9 cellular contexts compared by ENCODE assay signal in the genomic region with DNA sequence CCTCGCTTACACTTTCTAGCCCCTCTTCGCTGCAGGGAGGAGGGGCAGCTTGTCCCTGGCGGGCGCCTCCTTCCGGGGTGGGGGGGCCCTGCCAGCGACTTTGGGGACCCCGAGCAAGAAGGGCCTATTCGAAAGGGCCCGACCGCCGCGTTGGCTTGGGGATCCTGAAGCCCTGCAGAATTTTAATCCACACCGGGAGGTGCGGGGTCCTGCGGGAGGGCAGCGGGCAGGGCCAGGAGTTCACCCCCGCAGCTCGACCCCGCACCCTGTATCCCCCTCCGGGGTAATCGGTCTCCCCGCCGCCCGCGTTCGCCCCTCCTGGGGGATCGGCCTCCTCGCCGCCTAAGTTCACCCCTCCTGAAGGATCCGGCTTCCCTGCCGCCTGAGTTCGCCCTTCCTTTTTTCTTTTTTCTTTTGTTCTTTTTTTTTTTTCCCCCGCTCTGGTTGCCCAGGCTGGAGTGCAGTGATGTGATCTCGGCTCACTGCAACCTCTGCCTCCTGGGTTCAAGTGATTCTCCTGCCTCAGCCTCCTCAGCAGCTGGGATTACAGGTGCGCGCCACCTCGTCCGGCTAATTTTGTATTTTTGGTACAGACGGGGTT. TPM values are rescaled to one million over a fixed set of nuclear protein-coding genes. Genes with fewer than 3 reads are reported as not detected.
DNase-seq lines count a peak whose midpoint lies in the region; ATAC-seq, FAIRE-seq and TF ChIP-seq lines count a peak whose summit lies in the region.
"Had no signal": no experiment of that assay in that cellular context is flagged by ENCODE, and none has a peak within 500 bp of the region (broad histone marks: within the 10 kb centered on the region; RNA-seq: fewer than 3 reads in every experiment).

No MANE protein-coding gene starts in this region.

- no peak overlapping the region for H2AFZ ChIP-seq in HepG2 (ENCODE audit: low read length)

- H3K36me3 ChIP-seq in HepG2 (replicated peaks in 1 of 2; ENCODE audit: control insufficient read depth in 1 of 2, insufficient read depth in 2 of 2, low read length in 2 of 2) (peaks cover 7 to 10% of the 10 kb centered on the region in 2 experiments; a peak in 4 of 5 replicates), thyroid gland (peaks cover 12 to 14% of the 10 kb centered on the region in 2 donors)

- H3K4me1 ChIP-seq in HepG2 (ENCODE audit: insufficient read depth, low read length) (peaks cover 31% of the 10 kb centered on the region), thyroid gland (peaks cover 24 to 25% of the 10 kb centered on the region in 2 donors)

- peak overlapping the region; percentile 79 for H3K4me2 ChIP-seq in HepG2 (ENCODE audit: low read depth, low read length)

- no peaks in the 10 kb centered on the region for H3K9me3 Mint-ChIP-seq in activated naive CD8-positive, alpha-beta T cell treated with anti-CD3 and anti-CD28 coated beads, Interleukin-2, amount 50 U/mL, for 24 hours

- no peak for TF ChIP-seq POLR2A in HepG2 (IDR thresholded peaks at IDR 0.05; ENCODE audit: insufficient read depth in 1 of 2, low read depth in 2 of 2, low read length in 2 of 2)
- no peak for TF ChIP-seq POLR2A in thyroid gland (IDR thresholded peaks at IDR 0.05)

- peak overlapping the region; percentile 77 for H3K9ac ChIP-seq in HepG2 (ENCODE audit: insufficient read depth, low read depth, low read length)

- 40% methylated on average over 29 of the region's 39 CpGs for WGBS in HepG2 (ENCODE audit: low lambda C conversion rate)
- 59 to 63% methylated on average over 31 to 39 of the region's 39 CpGs for WGBS in thyroid gland, 2 donors

- H3K36me3 Mint-ChIP-seq in activated naive CD8-positive, alpha-beta T cell treated with anti-CD3 and anti-CD28 coated beads, Interleukin-2, amount 50 U/mL, for 24 hours (ENCODE audit: low read depth) = peaks cover 23% of the 10 kb centered on the region

- H3K27me3 Mint-ChIP-seq in activated naive CD8-positive, alpha-beta T cell treated with anti-CD3 and anti-CD28 coated beads, Interleukin-2, amount 50 U/mL, for 24 hours = no peaks in the 10 kb centered on the region

- TF ChIP-seq CTCF in HepG2 (CRISPR knock-in tag; IDR thresholded peaks at IDR 0.05) = no peak
- TF ChIP-seq CTCF in thyroid gland (IDR thresholded peaks at IDR 0.05) = no peak
- no peak for TF ChIP-seq CTCF in GM10248 (IDR thresholded peaks at IDR 0.05; ENCODE audit: control extremely low read depth, extremely low read depth, low read depth, missing control alignments)

- TSS peak; percentile 80 for BruUV-seq in HepG2 (replicated peaks; lab: Mats Ljungman, UMichigan)

- H3K27ac Mint-ChIP-seq in activated naive CD8-positive, alpha-beta T cell treated with anti-CD3 and anti-CD28 coated beads, Interleukin-2, amount 50 U/mL, for 24 hours = peak overlapping the region; percentile 92

- ATAC-seq in activated naive CD8-positive, alpha-beta T cell treated with anti-CD3 and anti-CD28 coated beads, Interleukin-2, amount 50 U/mL, for 24 hours = no peak
- no peak for ATAC-seq in HepG2

- no peak for TF ChIP-seq EP300 in HepG2 (IDR thresholded peaks at IDR 0.05; ENCODE audit: low read depth in 2 of 2, low read length in 2 of 2)
- TF ChIP-seq EP300 in HepG2 (CRISPR knock-in tag; IDR thresholded peaks at IDR 0.05; ENCODE audit: borderline replicate concordance) = no peak

- TF ChIP-seq RAD21 in HepG2 (CRISPR knock-in tag; IDR thresholded peaks at IDR 0.05) = no peak

- no peak for FAIRE-seq in HepG2 (lab: Jason Lieb, UNC)
- no peak for FAIRE-seq in frontal cortex (lab: Jason Lieb, UNC)
- FAIRE-seq: TTC549 had no signal

- peak overlapping the region; percentile 83 for H3K27ac ChIP-seq in HepG2 (ENCODE audit: extremely low read length, insufficient read depth, low read length)
- H3K27ac ChIP-seq in thyroid gland = peak overlapping the region; percentile 95 to 99 (median 97)

- in situ Hi-C loops in HepG2 (cut with HindIII; ENCODE audit: extremely low pct_ligation_motif_present, low pct_unique_long_range_greater_than_20kb) = no loop called here

- peaks cover 7% of the 10 kb centered on the region for H3K79me2 ChIP-seq in HepG2 (ENCODE audit: insufficient read depth, low read length)

- POLR2A ChIA-PET in HepG2 (lab: Yijun Ruan, JAX) (no interaction called here), GM10248 (lab: Yijun Ruan, JAX) (interaction anchor here (0.7 to 2.0 kb wide), 3 partner anchors 21 to 43 kb away, joined by 3 to 6 read pairs (median 6); no protein-coding TSS in a partner anchor)

- CTCF ChIA-PET in HepG2 (lab: Yijun Ruan, JAX; ENCODE audit: low intra/inter-chr PET ratio, low total read pairs) = no interaction called here
- CTCF ChIA-PET in GM10248 (lab: Yijun Ruan, JAX) = interaction anchor here (1.0 to 2.0 kb wide), 5 partner anchors 8 to 74 kb away, joined by 3 to 7 read pairs (median 5); no protein-coding TSS in a partner anchor

- H3K4me3 ChIP-seq in HepG2 (replicated peaks in 1 of 3; ENCODE audit: insufficient read depth in 1 of 3, low read depth in 2 of 3, low read length in 3 of 3) = peak overlapping the region; percentile 73 to 81 (median 80)
- H3K4me3 ChIP-seq in thyroid gland (replicated peaks in 1 of 3) = peak overlapping the region; percentile 70 to 89 (median 83)

- H3K4me3 Mint-ChIP-seq in activated naive CD8-positive, alpha-beta T cell treated with anti-CD3 and anti-CD28 coated beads, Interleukin-2, amount 50 U/mL, for 24 hours = peak overlapping the region; percentile 97

- no peaks in the 10 kb centered on the region for H3K9me3 ChIP-seq in HepG2 (ENCODE audit: low read length)
- no peaks in the 10 kb centered on the region for H3K9me3 ChIP-seq in thyroid gland

- intact Hi-C loops in HepG2 (cut with micrococcal nuclease; ENCODE audit: unreplicated experiment) (no loop called here), thyroid gland (cut with DNase I) (no loop called here)

- no peaks in the 10 kb centered on the region for H3K27me3 ChIP-seq in HepG2 (ENCODE audit: control insufficient read depth in 1 of 2, insufficient read depth in 2 of 2, low read length in 2 of 2)
- no peaks in the 10 kb centered on the region for H3K27me3 ChIP-seq in thyroid gland

- DNase-seq in activated T-cell treated with anti-CD3 and anti-CD28 coated beads, Interleukin-2, amount 50 U/mL, for 1 hour = peak; percentile 40
- DNase-seq in activated T-cell treated with anti-CD3 and anti-CD28 coated beads for 4 hours (no peak), HepG2 (ENCODE audit: low spot score) (no peak), thyroid gland (no peak), GM10248 (ENCODE audit: extremely low spot score) (no peak), frontal cortex (ENCODE audit: low spot score in 2 of 2) (no peak), HuH-7 (ENCODE audit: low spot score) (no peak)
- DNase-seq in activated naive CD8-positive, alpha-beta T cell treated with anti-CD3 and anti-CD28 coated beads, Interleukin-2, amount 50 U/mL, for 24 hours = no peak

- H4K20me1 ChIP-seq in HepG2 (ENCODE audit: insufficient read depth, low read length) = no peaks in the 10 kb centered on the region

- peaks cover 58% of the 10 kb centered on the region for H3K4me1 Mint-ChIP-seq in activated naive CD8-positive, alpha-beta T cell treated with anti-CD3 and anti-CD28 coated beads, Interleukin-2, amount 50 U/mL, for 24 hours

RNA-seq across cellular contexts. Expression of a gene that starts 0.7 kb away (rescaled TPM):
- total RNA-seq in HepG2 (2016; rRNA removed; fragmentation: Illumina TruSeq; extraction: Trizol) = 3.5 and 4.3 TPM in 2 replicates
- total RNA-seq in HepG2 (2016; cell fraction: cytosol; rRNA removed; fragmentation: Illumina TruSeq; extraction: Trizol; ENCODE audit: low read depth) = 2.2 and 2.7 TPM in 2 replicates
- 3.5 and 4.0 TPM in 2 replicates for total RNA-seq in HepG2 (2016; cell fraction: insoluble cytoplasmic fraction; rRNA removed; fragmentation: Illumina TruSeq; extraction: Trizol)
- total RNA-seq in HepG2 (2016; cell fraction: membrane; rRNA removed; fragmentation: Illumina TruSeq; extraction: Trizol) = 2.7 and 3.2 TPM in 2 replicates
- 2.4 and 2.5 TPM in 2 replicates for total RNA-seq in HepG2 (2016; cell fraction: nucleus; rRNA removed; fragmentation: Illumina TruSeq; extraction: Trizol)
- 17.8 and 20.3 TPM in 2 replicates for polyA plus RNA-seq in HepG2 (2011; rRNA removed)
- 13.9 and 16.9 TPM in 2 replicates for polyA plus RNA-seq in HepG2 (2011; cell fraction: cytosol; rRNA removed)
- 10.8 and 12.6 TPM in 2 replicates for polyA plus RNA-seq in HepG2 (2011; cell fraction: nucleus; rRNA removed)
- 6.2 and 6.8 TPM in 2 replicates for polyA plus RNA-seq in HepG2 (2012)
- polyA plus RNA-seq in HepG2 (2016; cell fraction: cytosol; fragmentation: Illumina TruSeq; extraction: Trizol; ENCODE audit: low read depth) = 0.97 and 1.0 TPM in 2 replicates
- 6.2 and 7.9 TPM in 2 replicates for polyA plus RNA-seq in HepG2 (2016; cell fraction: insoluble cytoplasmic fraction; fragmentation: Illumina TruSeq; extraction: Trizol; ENCODE audit: low read depth)
- 2.8 TPM in 2 replicates for polyA plus RNA-seq in HepG2 (2016; cell fraction: membrane; fragmentation: Illumina TruSeq; extraction: Trizol; ENCODE audit: low read depth)
- polyA plus RNA-seq in HepG2 (2016; cell fraction: nucleus; fragmentation: Illumina TruSeq; extraction: Trizol; ENCODE audit: insufficient read depth, low read depth) = 6.6 and 6.8 TPM in 2 replicates
- polyA minus RNA-seq in HepG2 (2011; rRNA and poly(A)+ RNA removed; ENCODE audit: low replicate concordance) = 23.6 and 71.5 TPM in 2 replicates
- 19.3 and 25.0 TPM in 2 replicates for polyA minus RNA-seq in HepG2 (2011; cell fraction: cytosol; rRNA and poly(A)+ RNA removed)
- 5.3 and 6.0 TPM in 2 replicates for polyA minus RNA-seq in HepG2 (2011; cell fraction: nucleus; rRNA and poly(A)+ RNA removed)
- 10 to 100 TPM; 18.5 to 40.4 (median 26.6) TPM for total RNA-seq in thyroid gland
- 9.4 TPM for total RNA-seq in frontal cortex

RNA-seq across cellular contexts. Expression of a gene that starts 1.3 kb away (rescaled TPM):
- 0.24 and 0.77 TPM in 2 replicates for total RNA-seq in HepG2 (2016; rRNA removed; fragmentation: Illumina TruSeq; extraction: Trizol)
- total RNA-seq in HepG2 (2016; cell fraction: cytosol; rRNA removed; fragmentation: Illumina TruSeq; extraction: Trizol; ENCODE audit: low read depth) = 0.79 and 0.91 TPM in 2 replicates
- total RNA-seq in HepG2 (2016; cell fraction: insoluble cytoplasmic fraction; rRNA removed; fragmentation: Illumina TruSeq; extraction: Trizol) = 0.34 and 1.5 TPM in 2 replicates
- total RNA-seq in HepG2 (2016; cell fraction: membrane; rRNA removed; fragmentation: Illumina TruSeq; extraction: Trizol) = 0.83 and 1.5 TPM in 2 replicates
- total RNA-seq in HepG2 (2016; cell fraction: nucleus; rRNA removed; fragmentation: Illumina TruSeq; extraction: Trizol) = 1.1 and 2.5 TPM in 2 replicates
- polyA plus RNA-seq in HepG2 (2011; rRNA removed) = 3.9 and 4.1 TPM in 2 replicates
- 0.55 and 0.75 TPM in 2 replicates for polyA plus RNA-seq in HepG2 (2011; cell fraction: cytosol; rRNA removed)
- 66.6 and 91.0 TPM in 2 replicates for polyA plus RNA-seq in HepG2 (2011; cell fraction: nucleus; rRNA removed)
- 1.7 and 4.4 TPM in 2 replicates for polyA plus RNA-seq in HepG2 (2012)
- 0.57 and 1.2 TPM in 2 replicates for polyA plus RNA-seq in HepG2 (2016; cell fraction: cytosol; fragmentation: Illumina TruSeq; extraction: Trizol; ENCODE audit: low read depth)
- 0.45 and 0.53 TPM in 2 replicates for polyA plus RNA-seq in HepG2 (2016; cell fraction: insoluble cytoplasmic fraction; fragmentation: Illumina TruSeq; extraction: Trizol; ENCODE audit: low read depth)
- polyA plus RNA-seq in HepG2 (2016; cell fraction: membrane; fragmentation: Illumina TruSeq; extraction: Trizol; ENCODE audit: low read depth) = 0.94 TPM in 2 replicates
- polyA plus RNA-seq in HepG2 (2016; cell fraction: nucleus; fragmentation: Illumina TruSeq; extraction: Trizol; ENCODE audit: insufficient read depth, low read depth) = 4.3 and 6.3 TPM in 2 replicates
- 0.54 and 2.7 TPM in 2 replicates for polyA minus RNA-seq in HepG2 (2011; rRNA and poly(A)+ RNA removed; ENCODE audit: low replicate concordance)
- not detected in 2 replicates for polyA minus RNA-seq in HepG2 (2011; cell fraction: cytosol; rRNA and poly(A)+ RNA removed)
- polyA minus RNA-seq in HepG2 (2011; cell fraction: nucleus; rRNA and poly(A)+ RNA removed) = 1.9 and 4.2 TPM in 2 replicates
- 1 to 10 TPM; 1.1 to 4.2 (median 2.9) TPM for total RNA-seq in thyroid gland
- total RNA-seq in frontal cortex = 2.9 TPM

RNA-seq across cellular contexts. Expression of a gene that starts 44.4 kb away (rescaled TPM):
- total RNA-seq in HepG2 (2016; rRNA removed; fragmentation: Illumina TruSeq; extraction: Trizol) = 35.5 and 44.9 TPM in 2 replicates
- 52.3 and 57.0 TPM in 2 replicates for total RNA-seq in HepG2 (2016; cell fraction: cytosol; rRNA removed; fragmentation: Illumina TruSeq; extraction: Trizol; ENCODE audit: low read depth)
- 30.7 and 45.2 TPM in 2 replicates for total RNA-seq in HepG2 (2016; cell fraction: insoluble cytoplasmic fraction; rRNA removed; fragmentation: Illumina TruSeq; extraction: Trizol)
- 90.7 and 98.8 TPM in 2 replicates for total RNA-seq in HepG2 (2016; cell fraction: membrane; rRNA removed; fragmentation: Illumina TruSeq; extraction: Trizol)
- total RNA-seq in HepG2 (2016; cell fraction: nucleus; rRNA removed; fragmentation: Illumina TruSeq; extraction: Trizol) = 29.7 and 31.4 TPM in 2 replicates
- polyA plus RNA-seq in HepG2 (2011; rRNA removed) = 112 and 129 TPM in 2 replicates
- 75.6 and 125 TPM in 2 replicates for polyA plus RNA-seq in HepG2 (2011; cell fraction: cytosol; rRNA removed)
- 253 and 307 TPM in 2 replicates for polyA plus RNA-seq in HepG2 (2011; cell fraction: nucleus; rRNA removed)
- polyA plus RNA-seq in HepG2 (2012) = 68.1 and 73.6 TPM in 2 replicates
- 65.6 and 66.5 TPM in 2 replicates for polyA plus RNA-seq in HepG2 (2016; cell fraction: cytosol; fragmentation: Illumina TruSeq; extraction: Trizol; ENCODE audit: low read depth)
- 34.0 and 45.2 TPM in 2 replicates for polyA plus RNA-seq in HepG2 (2016; cell fraction: insoluble cytoplasmic fraction; fragmentation: Illumina TruSeq; extraction: Trizol; ENCODE audit: low read depth)
- polyA plus RNA-seq in HepG2 (2016; cell fraction: membrane; fragmentation: Illumina TruSeq; extraction: Trizol; ENCODE audit: low read depth) = 77.4 and 85.7 TPM in 2 replicates
- 73.2 and 74.3 TPM in 2 replicates for polyA plus RNA-seq in HepG2 (2016; cell fraction: nucleus; fragmentation: Illumina TruSeq; extraction: Trizol; ENCODE audit: insufficient read depth, low read depth)
- polyA minus RNA-seq in HepG2 (2011; rRNA and poly(A)+ RNA removed; ENCODE audit: low replicate concordance) = 79.7 and 204 TPM in 2 replicates
- polyA minus RNA-seq in HepG2 (2011; cell fraction: cytosol; rRNA and poly(A)+ RNA removed) = 99.9 and 101 TPM in 2 replicates
- 40.2 and 51.7 TPM in 2 replicates for polyA minus RNA-seq in HepG2 (2011; cell fraction: nucleus; rRNA and poly(A)+ RNA removed)
- total RNA-seq in thyroid gland = 100 to 1,000 TPM; 106 to 161 (median 123) TPM
- 18.3 TPM for total RNA-seq in frontal cortex

RNA-seq across cellular contexts. Expression of a gene that starts 55.9 kb away (rescaled TPM):
- total RNA-seq in HepG2 (2016; rRNA removed; fragmentation: Illumina TruSeq; extraction: Trizol) = 73.5 and 82.6 TPM in 2 replicates
- 30.1 and 33.5 TPM in 2 replicates for total RNA-seq in HepG2 (2016; cell fraction: cytosol; rRNA removed; fragmentation: Illumina TruSeq; extraction: Trizol; ENCODE audit: low read depth)
- 55.4 and 84.4 TPM in 2 replicates for total RNA-seq in HepG2 (2016; cell fraction: insoluble cytoplasmic fraction; rRNA removed; fragmentation: Illumina TruSeq; extraction: Trizol)
- 61.4 and 65.9 TPM in 2 replicates for total RNA-seq in HepG2 (2016; cell fraction: membrane; rRNA removed; fragmentation: Illumina TruSeq; extraction: Trizol)
- total RNA-seq in HepG2 (2016; cell fraction: nucleus; rRNA removed; fragmentation: Illumina TruSeq; extraction: Trizol) = 44.7 and 54.3 TPM in 2 replicates
- polyA plus RNA-seq in HepG2 (2011; rRNA removed) = 68.0 and 78.6 TPM in 2 replicates
- 50.1 and 66.2 TPM in 2 replicates for polyA plus RNA-seq in HepG2 (2011; cell fraction: cytosol; rRNA removed)
- polyA plus RNA-seq in HepG2 (2011; cell fraction: nucleus; rRNA removed) = 236 and 270 TPM in 2 replicates
- polyA plus RNA-seq in HepG2 (2012) = 61.5 and 82.7 TPM in 2 replicates
- 11.6 and 13.9 TPM in 2 replicates for polyA plus RNA-seq in HepG2 (2016; cell fraction: cytosol; fragmentation: Illumina TruSeq; extraction: Trizol; ENCODE audit: low read depth)
- polyA plus RNA-seq in HepG2 (2016; cell fraction: insoluble cytoplasmic fraction; fragmentation: Illumina TruSeq; extraction: Trizol; ENCODE audit: low read depth) = 71.2 and 87.4 TPM in 2 replicates
- polyA plus RNA-seq in HepG2 (2016; cell fraction: membrane; fragmentation: Illumina TruSeq; extraction: Trizol; ENCODE audit: low read depth) = 38.5 and 41.5 TPM in 2 replicates
- 139 and 143 TPM in 2 replicates for polyA plus RNA-seq in HepG2 (2016; cell fraction: nucleus; fragmentation: Illumina TruSeq; extraction: Trizol; ENCODE audit: insufficient read depth, low read depth)
- polyA minus RNA-seq in HepG2 (2011; rRNA and poly(A)+ RNA removed; ENCODE audit: low replicate concordance) = 72.3 and 142 TPM in 2 replicates
- polyA minus RNA-seq in HepG2 (2011; cell fraction: cytosol; rRNA and poly(A)+ RNA removed) = 54.0 and 70.6 TPM in 2 replicates
- polyA minus RNA-seq in HepG2 (2011; cell fraction: nucleus; rRNA and poly(A)+ RNA removed) = 44.3 and 51.8 TPM in 2 replicates
- total RNA-seq in thyroid gland = 100 to 1,000 TPM in 3 of 4 donors, 10 to 100 TPM in 1; 62.5 to 121 (median 118) TPM
- total RNA-seq in frontal cortex = 58.3 TPM
